In the genomic region with DNA sequence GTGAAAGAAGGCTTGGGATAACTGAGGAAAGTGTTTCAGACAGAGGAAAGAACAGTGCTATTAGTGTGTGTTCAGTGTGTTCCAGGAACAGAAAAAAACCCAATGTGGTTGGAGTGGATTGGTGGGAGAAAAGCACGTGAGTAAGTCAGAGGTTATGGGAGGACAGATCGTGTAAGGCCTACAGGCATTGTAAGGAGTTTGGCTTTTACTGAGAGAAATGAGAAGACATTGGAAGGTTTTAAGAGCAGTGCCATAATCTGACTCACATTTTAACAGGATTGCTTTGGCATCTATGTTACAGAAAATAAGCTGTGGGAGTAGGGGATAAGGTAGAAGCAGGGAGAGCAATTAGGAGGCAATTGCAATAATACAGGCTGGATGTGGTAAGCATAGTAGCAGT, we compare ENCODE assay signal across 10 cellular contexts. TPM values are rescaled to one million over a fixed set of nuclear protein-coding genes. Genes with fewer than 3 reads are reported as not detected.
DNase-seq lines count a peak whose midpoint lies in the region; ATAC-seq and TF ChIP-seq lines count a peak whose summit lies in the region.
"Had no signal": no experiment of that assay in that cellular context is flagged by ENCODE, and none has a peak within 500 bp of the region (broad histone marks: within the 10 kb centered on the region; RNA-seq: fewer than 3 reads in every experiment).

No MANE protein-coding gene starts in this region.

- no peaks in the 10 kb centered on the region for H3K27me3 Mint-ChIP-seq in Caco-2 (ENCODE audit: insufficient read depth, unreplicated experiment)

- no peaks in the 10 kb centered on the region; the same call in 1 of the 2 replicates for H3K36me3 ChIP-seq in Caco-2 (ENCODE audit: control insufficient read depth, insufficient read depth, low read length)
- H3K36me3 ChIP-seq in OCI-LY3 (replicated peaks; ENCODE audit: low read depth, low read length): peaks cover 65% of the 10 kb centered on the region
- H3K36me3 ChIP-seq in esophagus muscularis mucosa: peaks cover 17 to 46% (median 27%) of the 10 kb centered on the region in 4 donors

- TF ChIP-seq EP300 in esophagus muscularis mucosa (IDR thresholded peaks at IDR 0.05): no peak

- peaks cover 17% of the 10 kb centered on the region for H3K4me1 ChIP-seq in Caco-2
- H3K4me1 ChIP-seq in OCI-LY3 (ENCODE audit: low read length): peaks cover 25% of the 10 kb centered on the region
- peaks cover 43 to 76% (median 72%) of the 10 kb centered on the region in 4 donors for H3K4me1 ChIP-seq in esophagus muscularis mucosa

- POLR2A ChIA-PET in Caco-2 (lab: Charles Lee): no interaction called here

- H3K79me2 ChIP-seq in OCI-LY3 (ENCODE audit: low read length): peaks cover 91% of the 10 kb centered on the region

- TF ChIP-seq CTCF in Caco-2 (IDR thresholded peaks at IDR 0.05; ENCODE audit: insufficient read depth in 1 of 2, low read depth in 1 of 2, low read length in 1 of 2, severe bottlenecking in 1 of 2, unreplicated experiment in 1 of 2): no peak
- no peak for TF ChIP-seq CTCF in OCI-LY3 (IDR thresholded peaks at IDR 0.05; ENCODE audit: low read depth, low read length)
- TF ChIP-seq CTCF in esophagus muscularis mucosa (IDR thresholded peaks at IDR 0.05): no peak
- TF ChIP-seq CTCF in retinal pigment epithelial cell (conservative IDR thresholded peaks at IDR 0.05; ENCODE audit: low read depth, low read length): no peak

- 27% methylated on average over 2 of the region's 2 CpGs for WGBS in esophagus muscularis mucosa

- H3K36me3 Mint-ChIP-seq in Caco-2 (ENCODE audit: insufficient read depth, unreplicated experiment): peaks cover 44% of the 10 kb centered on the region

- H3K9me3 ChIP-seq in Caco-2 (no peaks in the 10 kb centered on the region), OCI-LY3 (ENCODE audit: insufficient read depth, low read length) (no peaks in the 10 kb centered on the region), esophagus muscularis mucosa (no peaks in the 10 kb centered on the region)

- H3K27me3 ChIP-seq in Caco-2 (replicated peaks; ENCODE audit: control insufficient read depth, insufficient read depth, low read length): no peaks in the 10 kb centered on the region
- H3K27me3 ChIP-seq in OCI-LY3 (ENCODE audit: low read depth, low read length): no peaks in the 10 kb centered on the region
- no peaks in the 10 kb centered on the region for H3K27me3 ChIP-seq in esophagus muscularis mucosa

- CTCF ChIA-PET in Caco-2 (lab: Charles Lee): no interaction called here

- intact Hi-C loops in Caco-2 (cut with micrococcal nuclease; ENCODE audit: unreplicated experiment) (loop anchor here (10.0 kb wide), 1 partner anchor 424 kb away; a partner anchor contains a TSS), esophagus muscularis mucosa (cut with DNase I) (loop anchor here (5.0 to 10.0 kb wide), 2 partner anchors 158 to 1236 kb away; a partner anchor contains a TSS), left colon (cut with DNase I, micrococcal nuclease) (no loop called here)

- H3K4me2 ChIP-seq in OCI-LY3 (ENCODE audit: low read length): peak overlapping the region; percentile 14; the same call in 1 of the 2 replicates

- H3K27ac ChIP-seq in OCI-LY3 (ENCODE audit: low read length) (0 out of 2 replicates have a peak overlapping the region, but pooled peaks have one; percentile 2), esophagus muscularis mucosa (replicated peaks in 1 of 4) (peak overlapping the region; percentile 97 to 99 (median 98))

- no peaks in the 10 kb centered on the region for H3K9me3 Mint-ChIP-seq in Caco-2 (ENCODE audit: unreplicated experiment)

- ATAC-seq in GM21786 (IDR thresholded peaks at IDR 0.05; ENCODE audit: unreplicated experiment): no peak
- ATAC-seq in left colon: no peak

- TF ChIP-seq POLR2A in esophagus muscularis mucosa (IDR thresholded peaks at IDR 0.05; ENCODE audit: low read depth): no peak

- H3K4me3 Mint-ChIP-seq in Caco-2 (ENCODE audit: unreplicated experiment): peak overlapping the region; percentile 7

- H3K4me3 ChIP-seq in Caco-2 (ENCODE audit: low read depth, low read length): no peak overlapping the region
- H3K4me3 ChIP-seq in OCI-LY3 (ENCODE audit: low read length): no peak overlapping the region
- peak overlapping the region; percentile 90 to 95 (median 94) for H3K4me3 ChIP-seq in esophagus muscularis mucosa
- no peak overlapping the region for H3K4me3 ChIP-seq in retinal pigment epithelial cell (ENCODE audit: low read length)

- DNase-seq in Caco-2: no peak
- no peak for DNase-seq in esophagus muscularis mucosa (ENCODE audit: extremely low spot score)
- DNase-seq in retinal pigment epithelial cell (ENCODE audit: low read depth): peak; percentile 51
- DNase-seq in NCI-H1694 treated with DMSO at 0.1 percent for 48 hours (lab: John Stamatoyannopoulos, UW): no peak
- no peak for DNase-seq in NCI-H748 treated with DMSO at 0.1 percent for 48 hours (lab: John Stamatoyannopoulos, UW)
- DNase-seq in left colon: no peak
- DNase-seq: NCI-H524 treated with DMSO at 0.1 percent for 48 hours had no signal

- no peak overlapping the region for H2AFZ ChIP-seq in OCI-LY3 (ENCODE audit: low read depth, low read length)

- H4K20me1 ChIP-seq in OCI-LY3 (ENCODE audit: insufficient read depth, low read length): peaks cover 57% of the 10 kb centered on the region

- no peak overlapping the region for H3K27ac Mint-ChIP-seq in Caco-2 (ENCODE audit: unreplicated experiment)

- H3K4me1 Mint-ChIP-seq in Caco-2 (ENCODE audit: low read depth, unreplicated experiment): peaks cover 12% of the 10 kb centered on the region

- H3K9ac ChIP-seq in OCI-LY3 (ENCODE audit: low read length): 0 out of 2 replicates have a peak overlapping the region, but pooled peaks have one; percentile 2

- BruUV-seq in Caco-2 (replicated peaks; lab: Mats Ljungman, UMichigan): no TSS peak

RNA-seq across cellular contexts. Expression of a gene that starts 4.8 kb away (rescaled TPM):
- total RNA-seq in Caco-2 (2022): 123 and 135 TPM in 2 replicates
- total RNA-seq in esophagus muscularis mucosa: 100 to 1,000 TPM in 1 of 4 donors, 10 to 100 TPM in 3; 80.6 to 111 (median 91.1) TPM
- total RNA-seq in left colon: 100 to 1,000 TPM; 153 to 169 TPM

RNA-seq across cellular contexts. Expression of a gene that starts 22.4 kb away (rescaled TPM):
- not detected in 2 replicates for total RNA-seq in Caco-2 (2022)
- total RNA-seq in esophagus muscularis mucosa: not detected
- under 1 TPM in 1 of 2 donors, not detected in 1; 0.25 TPM for total RNA-seq in left colon
- total RNA-seq: HT1080 had no signal

RNA-seq across cellular contexts. Expression of a gene that starts 40.5 kb away (rescaled TPM):
- total RNA-seq in Caco-2 (2022): 0.58 TPM in 1 of 2 replicates, not detected in the other
- total RNA-seq in esophagus muscularis mucosa: 10 to 100 TPM in 1 of 4 donors, 1 to 10 TPM in 3; 5.2 to 26.0 (median 9.5) TPM
- total RNA-seq in left colon: 1 to 10 TPM; 3.1 to 7.0 TPM

Comparison
In these comparisons a context has a peak if more than half of its experiments do, and no peak if none do; other contexts are left out.
1. H3K4me3 ChIP-seq: peak in esophagus muscularis mucosa (4 of 4); none in Caco-2 (single experiment), OCI-LY3 (single experiment) and retinal pigment epithelial cell (single experiment).
2. intact Hi-C loops: an anchor here in Caco-2 (10.0 kb wide) and esophagus muscularis mucosa (5.0 to 10.0 kb wide); none called in left colon.